In genomic region chr6:80211295-80211694, GRCh38 we compare ENCODE assay signal across 15 cellular contexts.
A peak's percentile ranks its signal among the peaks of the same experiment; 100 is the strongest.
DNase-seq lines count a peak whose midpoint lies in the region; ATAC-seq and TF ChIP-seq lines count a peak whose summit lies in the region.
"Had no signal": no experiment of that assay in that cellular context is flagged by ENCODE, and none has a peak within 500 bp of the region (broad histone marks: within the 10 kb centered on the region; RNA-seq: fewer than 3 reads in every experiment).

No MANE protein-coding gene starts in this region.

- no peaks in the 10 kb centered on the region for H3K27me3 Mint-ChIP-seq in activated T-helper 17 cell treated with anti-CD3 and anti-CD28 coated beads, Interleukin-2, amount 50 U/mL, for 72 hours
- H3K27me3 Mint-ChIP-seq in nephron (ENCODE audit: low read depth) = no peaks in the 10 kb centered on the region
- H3K27me3 Mint-ChIP-seq: activated CD8-positive, alpha-beta memory T cell treated with anti-CD3 and anti-CD28 coated beads, Interleukin-2, amount 10 ng/mL, durations not matched to agents 7 days and 5 days; stimulated activated naive CD8-positive, alpha-beta T cell treated with anti-CD3 and anti-CD28 coated beads, Interleukin-15, Interleukin-2, amounts not matched to agents 100 ng/mL and 50 ng/mL, for 24 hours had no signal

- no peaks in the 10 kb centered on the region for H3K9me3 Mint-ChIP-seq in activated T-helper 17 cell treated with anti-CD3 and anti-CD28 coated beads, Interleukin-2, amount 50 U/mL, for 72 hours
- H3K9me3 Mint-ChIP-seq in nephron = no peaks in the 10 kb centered on the region
- H3K9me3 Mint-ChIP-seq: stimulated activated naive CD8-positive, alpha-beta T cell treated with anti-CD3 and anti-CD28 coated beads, Interleukin-15, Interleukin-2, amounts not matched to agents 100 ng/mL and 50 ng/mL, for 24 hours had no signal

- no peak for DNase-seq in NOMO-1 treated with dmso at 0.1 percent for 144 hours (lab: John Stamatoyannopoulos, UW; ENCODE audit: unreplicated experiment)
- DNase-seq in AML-193 (lab: John Stamatoyannopoulos, UW) = no peak
- no peak for DNase-seq in medulla oblongata (ENCODE audit: extremely low spot score)
- DNase-seq: activated CD8-positive, alpha-beta memory T cell treated with anti-CD3 and anti-CD28 coated beads, Interleukin-2, amount 10 ng/mL, durations not matched to agents 7 days and 5 days; activated gamma-delta T cell treated with Interleukin-2 at 50 U/mL for 16 hours; GOT3; kidney; NCI-H2107; RPMI8226 had no signal

- no peak overlapping the region for H3K27ac Mint-ChIP-seq in activated T-helper 17 cell treated with anti-CD3 and anti-CD28 coated beads, Interleukin-2, amount 50 U/mL, for 72 hours
- H3K27ac Mint-ChIP-seq in nephron = peak overlapping the region in 2 of 3 experiments; percentile 7 to 15
- H3K27ac Mint-ChIP-seq: activated CD8-positive, alpha-beta memory T cell treated with anti-CD3 and anti-CD28 coated beads, Interleukin-2, amount 10 ng/mL, durations not matched to agents 7 days and 5 days; stimulated activated naive CD8-positive, alpha-beta T cell treated with anti-CD3 and anti-CD28 coated beads, Interleukin-15, Interleukin-2, amounts not matched to agents 100 ng/mL and 50 ng/mL, for 24 hours had no signal

- H3K4me1 Mint-ChIP-seq in activated T-helper 17 cell treated with anti-CD3 and anti-CD28 coated beads, Interleukin-2, amount 50 U/mL, for 72 hours = peaks cover 5% of the 10 kb centered on the region
- peaks cover 27% of the 10 kb centered on the region for H3K4me1 Mint-ChIP-seq in nephron

- ATAC-seq in GM18502 (IDR thresholded peaks at IDR 0.05; ENCODE audit: poor library complexity, unreplicated experiment) (peak; percentile 42), HG02610 (IDR thresholded peaks at IDR 0.05; ENCODE audit: unreplicated experiment) (peak; percentile 44), HG03354 (IDR thresholded peaks at IDR 0.05; ENCODE audit: poor library complexity, severe bottlenecking, unreplicated experiment) (no peak)
- peak; percentile 24 for ATAC-seq in activated T-helper 17 cell treated with anti-CD3 and anti-CD28 coated beads, Interleukin-2, amount 50 U/mL, for 72 hours (replicated peaks)
- ATAC-seq: activated CD8-positive, alpha-beta memory T cell treated with anti-CD3 and anti-CD28 coated beads, Interleukin-2, amount 10 ng/mL, durations not matched to agents 7 days and 5 days had no signal

- H3K4me3 Mint-ChIP-seq in activated T-helper 17 cell treated with anti-CD3 and anti-CD28 coated beads, Interleukin-2, amount 50 U/mL, for 72 hours = no peak overlapping the region
- no peak overlapping the region for H3K4me3 Mint-ChIP-seq in nephron
- H3K4me3 Mint-ChIP-seq: activated CD8-positive, alpha-beta memory T cell treated with anti-CD3 and anti-CD28 coated beads, Interleukin-2, amount 10 ng/mL, durations not matched to agents 7 days and 5 days; stimulated activated naive CD8-positive, alpha-beta T cell treated with anti-CD3 and anti-CD28 coated beads, Interleukin-15, Interleukin-2, amounts not matched to agents 100 ng/mL and 50 ng/mL, for 24 hours had no signal

- no peaks in the 10 kb centered on the region for H3K36me3 Mint-ChIP-seq in activated T-helper 17 cell treated with anti-CD3 and anti-CD28 coated beads, Interleukin-2, amount 50 U/mL, for 72 hours (ENCODE audit: low read depth)
- no peaks in the 10 kb centered on the region for H3K36me3 Mint-ChIP-seq in nephron (ENCODE audit: low read depth)

- no peak for TF ChIP-seq CTCF in nephron (IDR thresholded peaks at IDR 0.05; ENCODE audit: unreplicated experiment in 3 of 3)
